In genomic region chr17:81868674-81869220, GRCh38 we compare ENCODE assay signal across 1 cellular context.
TF ChIP-seq lines count a peak whose summit lies in the region.

No MANE protein-coding gene starts in this region.

TF ChIP-seq in HepG2, 621 proteins besides CTCF, POLR2A, EP300 and RAD21 (continued from another document and continues in another):
- TF ChIP-seq ZNF704 (CRISPR knock-in tag; IDR thresholded peaks at IDR 0.05; ENCODE audit: borderline replicate concordance): no peak
- 0 out of 2 replicates have a peak, but pooled peaks have one; percentile 61 for TF ChIP-seq DZIP1 (CRISPR knock-in tag; IDR thresholded peaks at IDR 0.05)
- no peak for TF ChIP-seq ZNF510 (CRISPR knock-in tag; IDR thresholded peaks at IDR 0.05; ENCODE audit: low read depth)
- TF ChIP-seq KAT2B (IDR thresholded peaks at IDR 0.05; ENCODE audit: borderline replicate concordance, low read depth, low read length): no peak
- no peak for TF ChIP-seq NFKB2 (CRISPR knock-in tag; IDR thresholded peaks at IDR 0.05; ENCODE audit: borderline replicate concordance)
- 0 out of 2 replicates have a peak, but pooled peaks have one; percentile 16 for TF ChIP-seq NR1H2 (CRISPR knock-in tag; IDR thresholded peaks at IDR 0.05; ENCODE audit: borderline replicate concordance, low read depth)
- TF ChIP-seq RXRB (CRISPR knock-in tag; IDR thresholded peaks at IDR 0.05; ENCODE audit: borderline replicate concordance): no peak
- no peak for TF ChIP-seq CHD2 (IDR thresholded peaks at IDR 0.05; ENCODE audit: low read depth, low read length)
- TF ChIP-seq TMF1 (CRISPR knock-in tag; IDR thresholded peaks at IDR 0.05; ENCODE audit: low read depth): no peak; the same call in 1 of the 2 replicates
- no peak for TF ChIP-seq ZNF230 (CRISPR knock-in tag; IDR thresholded peaks at IDR 0.05)
- TF ChIP-seq SETDB1 (CRISPR knock-in tag; IDR thresholded peaks at IDR 0.05; ENCODE audit: borderline replicate concordance): no peak
- no peak for TF ChIP-seq KMT2B (CRISPR knock-in tag; IDR thresholded peaks at IDR 0.05)
- TF ChIP-seq NFE2L1 (CRISPR knock-in tag; IDR thresholded peaks at IDR 0.05; ENCODE audit: borderline replicate concordance): no peak
- no peak for TF ChIP-seq THAP11 (CRISPR knock-in tag; IDR thresholded peaks at IDR 0.05)
- TF ChIP-seq SAFB2 (CRISPR knock-in tag; IDR thresholded peaks at IDR 0.05; ENCODE audit: borderline replicate concordance, low read depth): no peak
- no peak for TF ChIP-seq HNRNPK (IDR thresholded peaks at IDR 0.05; ENCODE audit: low read depth, low read length, poor library complexity, severe bottlenecking)
- TF ChIP-seq ZEB1 (IDR thresholded peaks at IDR 0.05; ENCODE audit: insufficient replicate concordance, low read depth): no peak
- TF ChIP-seq, protein P1, sequence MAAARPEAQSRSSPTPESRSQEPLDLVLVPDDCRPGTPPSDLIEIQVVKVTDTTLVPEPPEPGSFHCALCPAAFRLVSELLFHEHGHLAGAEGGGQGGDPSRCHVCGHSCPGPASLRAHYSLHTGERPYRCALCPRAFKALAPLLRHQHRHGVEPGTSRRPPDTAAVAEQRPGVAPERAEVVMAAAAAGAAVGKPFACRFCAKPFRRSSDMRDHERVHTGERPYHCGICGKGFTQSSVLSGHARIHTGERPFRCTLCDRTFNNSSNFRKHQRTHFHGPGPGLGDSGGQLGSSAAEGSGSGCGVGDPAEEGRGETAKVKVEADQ (CRISPR knock-in tag; IDR thresholded peaks at IDR 0.05; ENCODE audit: borderline replicate concordance): no peak
- no peak for TF ChIP-seq NFKBIZ (CRISPR knock-in tag; IDR thresholded peaks at IDR 0.05)
- no peak for TF ChIP-seq RERE (CRISPR knock-in tag; IDR thresholded peaks at IDR 0.05; ENCODE audit: low read depth)
- peak; percentile 86; the same call in 1 of the 2 replicates for TF ChIP-seq PCBP1 (IDR thresholded peaks at IDR 0.05; ENCODE audit: borderline replicate concordance, low read depth, low read length)
- TF ChIP-seq POLR2G (IDR thresholded peaks at IDR 0.05; ENCODE audit: low read depth, low read length): peak; percentile 27; the same call in 1 of the 2 replicates
- TF ChIP-seq ESRRA (CRISPR knock-in tag; IDR thresholded peaks at IDR 0.05; ENCODE audit: low read depth): no peak
- 0 out of 2 replicates have a peak, but pooled peaks have one; percentile 80 for TF ChIP-seq ZNF468 (CRISPR knock-in tag; IDR thresholded peaks at IDR 0.05)
- no peak for TF ChIP-seq JUNB (CRISPR knock-in tag; IDR thresholded peaks at IDR 0.05; ENCODE audit: borderline replicate concordance)
- TF ChIP-seq ZNF251 (CRISPR knock-in tag; IDR thresholded peaks at IDR 0.05): no peak
- no peak for TF ChIP-seq KDM3A (CRISPR knock-in tag; IDR thresholded peaks at IDR 0.05; ENCODE audit: low read depth)
- TF ChIP-seq TP53 (CRISPR knock-in tag; conservative IDR thresholded peaks at IDR 0.05): no peak
- TF ChIP-seq ZNF569 (CRISPR knock-in tag; IDR thresholded peaks at IDR 0.05; ENCODE audit: borderline replicate concordance): no peak
- no peak for TF ChIP-seq ZNF780A (CRISPR knock-in tag; IDR thresholded peaks at IDR 0.05)
- peak; percentile 14 for TF ChIP-seq SRSF1 (optimal IDR thresholded peaks at IDR 0.05; ENCODE audit: low read depth, low read length)
- no peak for TF ChIP-seq EEA1 (CRISPR knock-in tag; IDR thresholded peaks at IDR 0.05; ENCODE audit: borderline replicate concordance)
- no peak for TF ChIP-seq GTF3A (CRISPR knock-in tag; conservative IDR thresholded peaks at IDR 0.05)
- TF ChIP-seq ZNF274 (CRISPR knock-in tag; IDR thresholded peaks at IDR 0.05): no peak
- peak; percentile 58; the same call in 1 of the 2 replicates for TF ChIP-seq ZHX1 (CRISPR knock-in tag; IDR thresholded peaks at IDR 0.05; ENCODE audit: low read depth)
- 0 out of 2 replicates have a peak, but pooled peaks have one; percentile 9 for TF ChIP-seq ZNF670 (CRISPR knock-in tag; IDR thresholded peaks at IDR 0.05; ENCODE audit: borderline replicate concordance)
- TF ChIP-seq PRPF4 (IDR thresholded peaks at IDR 0.05; ENCODE audit: low read depth, low read length, poor library complexity, severe bottlenecking): peak; percentile 76
- TF ChIP-seq TEAD3 (CRISPR knock-in tag; optimal IDR thresholded peaks at IDR 0.05; ENCODE audit: borderline replicate concordance): peak; percentile 6
- TF ChIP-seq POLR2AphosphoS5 (IDR thresholded peaks at IDR 0.05; ENCODE audit: low read depth, low read length): peak; percentile 56; the same call in 1 of the 2 replicates
- no peak for TF ChIP-seq ZSCAN29 (CRISPR knock-in tag; conservative IDR thresholded peaks at IDR 0.05)
- TF ChIP-seq AGO2 (optimal IDR thresholded peaks at IDR 0.05; ENCODE audit: low read depth, low read length): peak; percentile 9
- no peak for TF ChIP-seq NCOA2 (CRISPR knock-in tag; IDR thresholded peaks at IDR 0.05)
- TF ChIP-seq ZNF121 (CRISPR knock-in tag; IDR thresholded peaks at IDR 0.05): 0 out of 2 replicates have a peak, but pooled peaks have one; percentile 7
- TF ChIP-seq ZNF281 (CRISPR knock-in tag; IDR thresholded peaks at IDR 0.05; ENCODE audit: borderline replicate concordance): no peak
- TF ChIP-seq ZNF367 (CRISPR knock-in tag; IDR thresholded peaks at IDR 0.05; ENCODE audit: borderline replicate concordance): no peak
- TF ChIP-seq SOX5 (CRISPR knock-in tag; IDR thresholded peaks at IDR 0.05; ENCODE audit: borderline replicate concordance): no peak
- no peak for TF ChIP-seq GMEB2 (CRISPR knock-in tag; IDR thresholded peaks at IDR 0.05; ENCODE audit: low read depth)
